18 cellular contexts compared by ENCODE assay signal in the genomic region with DNA sequence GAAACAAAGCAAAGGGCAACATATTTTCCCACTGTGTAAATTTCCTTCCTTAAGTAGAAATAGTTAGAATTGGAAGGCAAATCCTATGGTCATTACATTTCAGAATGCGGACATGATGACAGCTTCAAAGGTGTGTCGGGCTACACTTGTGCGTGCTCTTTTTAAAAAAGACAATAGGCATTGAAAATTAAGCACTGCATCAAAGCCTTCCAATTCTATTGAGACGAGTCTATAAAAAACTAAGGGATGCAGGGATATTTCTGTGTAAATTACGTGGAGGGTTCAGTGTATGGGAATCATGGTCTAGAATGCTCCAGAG.
"Had no signal": no experiment of that assay in that cellular context is flagged by ENCODE, and none has a peak within 500 bp of the region (broad histone marks: within the 10 kb centered on the region; RNA-seq: fewer than 3 reads in every experiment).

No MANE protein-coding gene starts in this region.

- H3K4me1 ChIP-seq: colonic mucosa, right atrium auricular region, upper lobe of right lung had no signal

- H3K4me2 ChIP-seq: smooth muscle cell had no signal

- H3K27ac ChIP-seq: colonic mucosa, testis, upper lobe of right lung had no signal

- H3K4me3 ChIP-seq: colonic mucosa, lung, ovary, right atrium auricular region, smooth muscle cell, testis, tibial nerve, upper lobe of right lung had no signal

- H3K27me3 ChIP-seq: colonic mucosa, ovary, right atrium auricular region, testis, tibial nerve, upper lobe of right lung had no signal

- ATAC-seq: upper lobe of right lung had no signal

- H3K9me3 ChIP-seq: colonic mucosa, ovary, right atrium auricular region, testis, tibial nerve, upper lobe of right lung had no signal

- DNase-seq: caudate nucleus; colonic mucosa; effector CD4-positive, alpha-beta T cell; endodermal cell; islet precursor cell; left cardiac atrium; left ventricle myocardium superior; mesendoderm; naive B cell; stimulated activated CD4-positive, alpha-beta T cell treated with anti-CD3 and anti-CD28 coated beads, Interleukin-2, amount 100 ng/mL, for 48 hours; stimulated activated naive CD4-positive, alpha-beta T cell treated with Interleukin-2 at 50 U/mL for 16 hours; testis; upper lobe of right lung had no signal

- H3K36me3 ChIP-seq: colonic mucosa, ovary, right atrium auricular region, tibial nerve, upper lobe of right lung had no signal
